Comparison of ENCODE assay signal across 8 cellular contexts in genomic region chr17:45619983-45620382, GRCh38.
DNase-seq lines count a peak whose midpoint lies in the region; ATAC-seq and TF ChIP-seq lines count a peak whose summit lies in the region.
"Not testable (repeated sequence)": the region's sequence is repeated elsewhere in the genome, so short reads cannot be mapped to it uniquely, and the experiment has no call there.

No MANE protein-coding gene starts in this region.

- DNase-seq in BJ (ENCODE audit: low read depth); fibroblast of villous mesenchyme (ENCODE audit: low read depth): not testable (repeated sequence)
- DNase-seq in SJCRH30 = peak; percentile 50
- DNase-seq in activated effector memory CD4-positive, alpha-beta T cell treated with Interleukin-2 at 50 U/mL for 16 hours = peak; percentile 86
- peak; percentile 44 to 89 (median 80) for DNase-seq in naive thymus-derived CD8-positive, alpha-beta T cell
- peak; percentile 70 for DNase-seq in stimulated activated CD8-positive, alpha-beta memory T cell treated with anti-CD3 and anti-CD28 coated beads, Interleukin-12 subunit alpha, Interleukin-12 subunit beta, amount 100 ng/mL, for 1 hour (ENCODE audit: low read depth)

- POLR2A ChIA-PET in BJ (lab: Charles Lee); naive thymus-derived CD8-positive, alpha-beta T cell (lab: Charles Lee): not testable (repeated sequence)

- peak overlapping the region; percentile 73 to 93 (median 86) for H3K4me3 Mint-ChIP-seq in naive thymus-derived CD8-positive, alpha-beta T cell

- CTCF ChIA-PET in BJ (lab: Yijun Ruan, JAX) = not testable (repeated sequence)

- H3K4me1 ChIP-seq in SJCRH30 = not testable (repeated sequence)

- peak overlapping the region; percentile 46 for H3K4me3 ChIP-seq in BJ (ENCODE audit: low read depth, low read length)
- H3K4me3 ChIP-seq in SJCRH30 = peak overlapping the region; percentile 42
- peak overlapping the region; percentile 27 for H3K4me3 ChIP-seq in fibroblast of villous mesenchyme (ENCODE audit: low read depth, low read length)

- H3K9me3 ChIP-seq in SJCRH30 (replicated peaks) = not testable (repeated sequence)

- not testable (repeated sequence) for H3K27ac ChIP-seq in SJCRH30

- H3K9me3 Mint-ChIP-seq in naive thymus-derived CD8-positive, alpha-beta T cell = not testable (repeated sequence)

- not testable (repeated sequence) for H3K27me3 Mint-ChIP-seq in naive thymus-derived CD8-positive, alpha-beta T cell

- ATAC-seq in GM19438 (IDR thresholded peaks at IDR 0.05; ENCODE audit: low read depth, unreplicated experiment) = peak; percentile 95
- ATAC-seq in HG03097 (IDR thresholded peaks at IDR 0.05; ENCODE audit: low FRiP score, unreplicated experiment) = peak; percentile 97
- peak; percentile 98 to 100 for ATAC-seq in naive thymus-derived CD8-positive, alpha-beta T cell

- not testable (repeated sequence) for H3K4me1 Mint-ChIP-seq in naive thymus-derived CD8-positive, alpha-beta T cell

- H3K27me3 ChIP-seq in BJ (ENCODE audit: control insufficient read depth, insufficient read depth, low read length); SJCRH30: not testable (repeated sequence)

- H3K36me3 Mint-ChIP-seq in naive thymus-derived CD8-positive, alpha-beta T cell = not testable (repeated sequence)

- peak overlapping the region; percentile 42 to 89 (median 76) for H3K27ac Mint-ChIP-seq in naive thymus-derived CD8-positive, alpha-beta T cell

- not testable (repeated sequence) for TF ChIP-seq CTCF in BJ (IDR thresholded peaks at IDR 0.05; ENCODE audit: insufficient read depth, low read depth, low read length); fibroblast of villous mesenchyme (IDR thresholded peaks at IDR 0.05; ENCODE audit: insufficient read depth, low read depth, low read length)

- H3K36me3 ChIP-seq in BJ (ENCODE audit: control insufficient read depth, insufficient read depth, low read length); SJCRH30: not testable (repeated sequence)
